ENCODE assay signal across 9 cellular contexts in genomic region chr18:40932862-40933261, GRCh38.
"Had no signal": no experiment of that assay in that cellular context is flagged by ENCODE, and none has a peak within 500 bp of the region (broad histone marks: within the 10 kb centered on the region; RNA-seq: fewer than 3 reads in every experiment).

No MANE protein-coding gene starts in this region.

- H3K27me3 Mint-ChIP-seq: IgD-negative memory B cell had no signal

- H3K9ac ChIP-seq: GM23248 had no signal

- DNase-seq: GM23248, GOT3, H7, HFFc6 had no signal

- H3K27ac ChIP-seq: GM23248, HL-60 had no signal

- H3K4me3 ChIP-seq: GM23248, HAP-1 had no signal

- H3K4me3 Mint-ChIP-seq: HFFc6, IgD-negative memory B cell had no signal

- H2AFZ ChIP-seq: GM23248 had no signal

- ATAC-seq: HCT116, HepG2 had no signal

- H3K36me3 ChIP-seq: HAP-1 had no signal

- H3K27ac Mint-ChIP-seq: HFFc6, IgD-negative memory B cell had no signal

- H3K4me1 Mint-ChIP-seq: IgD-negative memory B cell had no signal

- H3K9me3 ChIP-seq: HAP-1 had no signal
